ENCODE assay signal across 2 cellular contexts in the genomic region with DNA sequence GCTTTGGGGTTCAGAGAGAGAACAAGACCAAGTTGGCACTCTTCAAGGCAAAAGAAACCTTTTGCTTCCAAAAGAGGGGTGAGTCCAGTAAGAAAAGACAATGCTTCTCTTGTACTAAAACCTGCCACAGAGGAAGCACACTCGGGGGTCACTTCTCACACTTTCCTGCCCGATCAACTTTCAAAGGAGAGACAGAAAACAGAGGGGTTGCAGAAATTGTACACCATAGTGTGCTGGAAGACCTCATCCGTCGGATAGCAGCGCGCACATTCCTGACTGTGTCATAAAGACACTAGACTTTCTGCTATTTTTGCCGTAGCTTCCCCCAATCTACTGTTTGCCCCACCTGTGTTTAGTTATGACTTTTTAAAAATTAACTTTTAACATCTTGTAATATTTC.
TF ChIP-seq lines count a peak whose summit lies in the region.

No MANE protein-coding gene starts in this region.

TF ChIP-seq in GM23338, 12 proteins besides CTCF, POLR2A, EP300 and RAD21:
- no peak for TF ChIP-seq POLR2AphosphoS5 (IDR thresholded peaks at IDR 0.05; ENCODE audit: low read depth)
- no peak for TF ChIP-seq EZH2phosphoT487 (IDR thresholded peaks at IDR 0.05; ENCODE audit: unreplicated experiment)
- no peak for TF ChIP-seq JUNB (IDR thresholded peaks at IDR 0.05; ENCODE audit: unreplicated experiment)

TF ChIP-seq in H1, 55 proteins besides CTCF, POLR2A, EP300 and RAD21:
- TF ChIP-seq TEAD4 (IDR thresholded peaks at IDR 0.05; ENCODE audit: low read depth, low read length) (no peak), KDM5A (IDR thresholded peaks at IDR 0.05; ENCODE audit: low read length) (no peak), HDAC6 (IDR thresholded peaks at IDR 0.05; ENCODE audit: low read depth, low read length) (no peak), CBX8 (IDR thresholded peaks at IDR 0.05; ENCODE audit: borderline replicate concordance, low read depth, low read length) (no peak), JUND (IDR thresholded peaks at IDR 0.05; ENCODE audit: low read length) (no peak), ZNF274 (IDR thresholded peaks at IDR 0.05; ENCODE audit: borderline replicate concordance, extremely low read depth, low read length) (no peak), TBP (IDR thresholded peaks at IDR 0.05; ENCODE audit: low read depth, low read length) (no peak), CTBP2 (IDR thresholded peaks at IDR 0.05; ENCODE audit: borderline replicate concordance, insufficient read depth, insufficient read length, low read length) (no peak), CBX5 (IDR thresholded peaks at IDR 0.05; ENCODE audit: low read depth, low read length) (no peak), BCL11A (IDR thresholded peaks at IDR 0.05; ENCODE audit: low read depth in 2 of 2, low read length in 2 of 2) (no peak), YY1 (IDR thresholded peaks at IDR 0.05; ENCODE audit: low read depth, low read length) (no peak), EGR1 (IDR thresholded peaks at IDR 0.05; ENCODE audit: borderline replicate concordance, low read depth, low read length) (no peak), KDM4A (IDR thresholded peaks at IDR 0.05; ENCODE audit: low read depth, low read length, severe bottlenecking) (no peak), SRF (IDR thresholded peaks at IDR 0.05; ENCODE audit: low read depth, low read length) (no peak), TAF1 (IDR thresholded peaks at IDR 0.05; ENCODE audit: low read depth, low read length) (no peak), CHD2 (IDR thresholded peaks at IDR 0.05; ENCODE audit: low read length) (no peak), KDM1A (IDR thresholded peaks at IDR 0.05; ENCODE audit: borderline replicate concordance, low read length) (no peak), SIN3A (conservative IDR thresholded peaks at IDR 0.05 in 1 of 2, IDR thresholded peaks at IDR 0.05 in 1 of 2; ENCODE audit: low read depth in 1 of 2, low read length in 2 of 2) (no peak)
- TF ChIP-seq, protein P1, sequence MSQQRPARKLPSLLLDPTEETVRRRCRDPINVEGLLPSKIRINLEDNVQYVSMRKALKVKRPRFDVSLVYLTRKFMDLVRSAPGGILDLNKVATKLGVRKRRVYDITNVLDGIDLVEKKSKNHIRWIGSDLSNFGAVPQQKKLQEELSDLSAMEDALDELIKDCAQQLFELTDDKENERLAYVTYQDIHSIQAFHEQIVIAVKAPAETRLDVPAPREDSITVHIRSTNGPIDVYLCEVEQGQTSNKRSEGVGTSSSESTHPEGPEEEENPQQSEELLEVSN (IDR thresholded peaks at IDR 0.05): no peak
- TF ChIP-seq, protein P2, sequence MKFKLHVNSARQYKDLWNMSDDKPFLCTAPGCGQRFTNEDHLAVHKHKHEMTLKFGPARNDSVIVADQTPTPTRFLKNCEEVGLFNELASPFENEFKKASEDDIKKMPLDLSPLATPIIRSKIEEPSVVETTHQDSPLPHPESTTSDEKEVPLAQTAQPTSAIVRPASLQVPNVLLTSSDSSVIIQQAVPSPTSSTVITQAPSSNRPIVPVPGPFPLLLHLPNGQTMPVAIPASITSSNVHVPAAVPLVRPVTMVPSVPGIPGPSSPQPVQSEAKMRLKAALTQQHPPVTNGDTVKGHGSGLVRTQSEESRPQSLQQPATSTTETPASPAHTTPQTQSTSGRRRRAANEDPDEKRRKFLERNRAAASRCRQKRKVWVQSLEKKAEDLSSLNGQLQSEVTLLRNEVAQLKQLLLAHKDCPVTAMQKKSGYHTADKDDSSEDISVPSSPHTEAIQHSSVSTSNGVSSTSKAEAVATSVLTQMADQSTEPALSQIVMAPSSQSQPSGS (IDR thresholded peaks at IDR 0.05; ENCODE audit: low read length): no peak
